2 cellular contexts compared by ENCODE assay signal in genomic region chr1:112729011-112729410, GRCh38. TPM values are rescaled to one million over a fixed set of nuclear protein-coding genes. Genes with fewer than 3 reads are reported as not detected.
"Had no signal": no experiment of that assay in that cellular context is flagged by ENCODE, and none has a peak within 500 bp of the region (broad histone marks: within the 10 kb centered on the region; RNA-seq: fewer than 3 reads in every experiment).

No MANE protein-coding gene starts in this region.

RNA-seq across cellular contexts. Expression of gene PPM1J, which starts 13.9 kb away (rescaled TPM):
- total RNA-seq: natural killer cell treated with Interleukin-12 subunit alpha and Interleukin-12 subunit beta and Interleukin-15 and Interleukin-18, amount 100 ng/mL, for 72 hours had no signal
- polyA plus RNA-seq: naive thymus-derived CD8-positive, alpha-beta T cell had no signal
